In the genomic region with DNA sequence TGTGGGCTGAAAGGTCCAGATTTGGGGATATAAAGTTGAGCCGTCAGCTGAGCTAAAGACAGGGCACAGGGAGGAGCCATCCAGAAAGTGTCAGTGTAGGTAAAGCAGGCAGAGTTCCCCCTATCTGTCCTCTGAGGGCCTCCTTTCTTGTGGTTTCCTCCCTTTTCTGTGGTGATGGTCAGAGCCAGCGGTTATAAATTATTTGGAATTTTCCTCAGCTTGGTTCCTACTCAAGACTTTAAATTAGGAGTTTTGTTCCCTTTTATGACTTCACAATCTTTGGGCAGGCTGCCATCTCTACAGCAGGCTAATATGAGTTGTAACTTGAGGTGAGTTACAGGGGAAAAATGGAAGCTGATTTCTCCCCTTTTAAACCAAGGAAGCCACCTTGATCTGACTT, we compare ENCODE assay signal across 2 cellular contexts.
TF ChIP-seq lines count a peak whose summit lies in the region.

No MANE protein-coding gene starts in this region.

TF ChIP-seq in A549, 52 proteins besides CTCF, POLR2A, EP300 and RAD21:
- no peak for TF ChIP-seq HDAC2 (IDR thresholded peaks at IDR 0.05)
- no peak for TF ChIP-seq RFX5 (IDR thresholded peaks at IDR 0.05)
- TF ChIP-seq HOXA7 (CRISPR knock-in tag; IDR thresholded peaks at IDR 0.05): no peak
- TF ChIP-seq TFCP2L1 (CRISPR knock-in tag; IDR thresholded peaks at IDR 0.05): no peak
- TF ChIP-seq, protein P1, sequence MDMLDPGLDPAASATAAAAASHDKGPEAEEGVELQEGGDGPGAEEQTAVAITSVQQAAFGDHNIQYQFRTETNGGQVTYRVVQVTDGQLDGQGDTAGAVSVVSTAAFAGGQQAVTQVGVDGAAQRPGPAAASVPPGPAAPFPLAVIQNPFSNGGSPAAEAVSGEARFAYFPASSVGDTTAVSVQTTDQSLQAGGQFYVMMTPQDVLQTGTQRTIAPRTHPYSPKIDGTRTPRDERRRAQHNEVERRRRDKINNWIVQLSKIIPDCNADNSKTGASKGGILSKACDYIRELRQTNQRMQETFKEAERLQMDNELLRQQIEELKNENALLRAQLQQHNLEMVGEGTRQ (IDR thresholded peaks at IDR 0.05): no peak
- no peak for TF ChIP-seq FOXS1 (CRISPR knock-in tag; IDR thresholded peaks at IDR 0.05)
- TF ChIP-seq, protein P2, sequence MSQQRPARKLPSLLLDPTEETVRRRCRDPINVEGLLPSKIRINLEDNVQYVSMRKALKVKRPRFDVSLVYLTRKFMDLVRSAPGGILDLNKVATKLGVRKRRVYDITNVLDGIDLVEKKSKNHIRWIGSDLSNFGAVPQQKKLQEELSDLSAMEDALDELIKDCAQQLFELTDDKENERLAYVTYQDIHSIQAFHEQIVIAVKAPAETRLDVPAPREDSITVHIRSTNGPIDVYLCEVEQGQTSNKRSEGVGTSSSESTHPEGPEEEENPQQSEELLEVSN (IDR thresholded peaks at IDR 0.05; ENCODE audit: borderline replicate concordance, low read depth): no peak
- no peak for TF ChIP-seq SREBF2 (IDR thresholded peaks at IDR 0.05)
- TF ChIP-seq FOSL2 (IDR thresholded peaks at IDR 0.05): no peak
- no peak for TF ChIP-seq FOSL2 (CRISPR knock-in tag; IDR thresholded peaks at IDR 0.05)
- no peak for TF ChIP-seq TP53 (CRISPR knock-in tag; IDR thresholded peaks at IDR 0.05)
- no peak for TF ChIP-seq RCOR1 (IDR thresholded peaks at IDR 0.05; ENCODE audit: low read depth, low read length)
- no peak for TF ChIP-seq ZFP36 (IDR thresholded peaks at IDR 0.05; ENCODE audit: borderline replicate concordance, partially characterized antibody)
- TF ChIP-seq ZC3H11A (IDR thresholded peaks at IDR 0.05): no peak
- TF ChIP-seq, protein P3, sequence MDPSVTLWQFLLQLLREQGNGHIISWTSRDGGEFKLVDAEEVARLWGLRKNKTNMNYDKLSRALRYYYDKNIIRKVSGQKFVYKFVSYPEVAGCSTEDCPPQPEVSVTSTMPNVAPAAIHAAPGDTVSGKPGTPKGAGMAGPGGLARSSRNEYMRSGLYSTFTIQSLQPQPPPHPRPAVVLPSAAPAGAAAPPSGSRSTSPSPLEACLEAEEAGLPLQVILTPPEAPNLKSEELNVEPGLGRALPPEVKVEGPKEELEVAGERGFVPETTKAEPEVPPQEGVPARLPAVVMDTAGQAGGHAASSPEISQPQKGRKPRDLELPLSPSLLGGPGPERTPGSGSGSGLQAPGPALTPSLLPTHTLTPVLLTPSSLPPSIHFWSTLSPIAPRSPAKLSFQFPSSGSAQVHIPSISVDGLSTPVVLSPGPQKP (IDR thresholded peaks at IDR 0.05; ENCODE audit: low read depth, low read length): no peak
- TF ChIP-seq CBX8 (IDR thresholded peaks at IDR 0.05): no peak
- no peak for TF ChIP-seq GATA3 (IDR thresholded peaks at IDR 0.05; ENCODE audit: borderline replicate concordance)
- TF ChIP-seq EHF (CRISPR knock-in tag; IDR thresholded peaks at IDR 0.05): no peak
- TF ChIP-seq, protein P4, sequence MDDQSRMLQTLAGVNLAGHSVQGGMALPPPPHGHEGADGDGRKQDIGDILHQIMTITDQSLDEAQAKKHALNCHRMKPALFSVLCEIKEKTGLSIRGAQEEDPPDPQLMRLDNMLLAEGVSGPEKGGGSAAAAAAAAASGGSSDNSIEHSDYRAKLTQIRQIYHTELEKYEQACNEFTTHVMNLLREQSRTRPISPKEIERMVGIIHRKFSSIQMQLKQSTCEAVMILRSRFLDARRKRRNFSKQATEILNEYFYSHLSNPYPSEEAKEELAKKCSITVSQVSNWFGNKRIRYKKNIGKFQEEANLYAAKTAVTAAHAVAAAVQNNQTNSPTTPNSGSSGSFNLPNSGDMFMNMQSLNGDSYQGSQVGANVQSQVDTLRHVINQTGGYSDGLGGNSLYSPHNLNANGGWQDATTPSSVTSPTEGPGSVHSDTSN (IDR thresholded peaks at IDR 0.05): no peak
- TF ChIP-seq, protein P5, sequence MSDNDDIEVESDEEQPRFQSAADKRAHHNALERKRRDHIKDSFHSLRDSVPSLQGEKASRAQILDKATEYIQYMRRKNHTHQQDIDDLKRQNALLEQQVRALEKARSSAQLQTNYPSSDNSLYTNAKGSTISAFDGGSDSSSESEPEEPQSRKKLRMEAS (IDR thresholded peaks at IDR 0.05): no peak
- TF ChIP-seq, protein P6, sequence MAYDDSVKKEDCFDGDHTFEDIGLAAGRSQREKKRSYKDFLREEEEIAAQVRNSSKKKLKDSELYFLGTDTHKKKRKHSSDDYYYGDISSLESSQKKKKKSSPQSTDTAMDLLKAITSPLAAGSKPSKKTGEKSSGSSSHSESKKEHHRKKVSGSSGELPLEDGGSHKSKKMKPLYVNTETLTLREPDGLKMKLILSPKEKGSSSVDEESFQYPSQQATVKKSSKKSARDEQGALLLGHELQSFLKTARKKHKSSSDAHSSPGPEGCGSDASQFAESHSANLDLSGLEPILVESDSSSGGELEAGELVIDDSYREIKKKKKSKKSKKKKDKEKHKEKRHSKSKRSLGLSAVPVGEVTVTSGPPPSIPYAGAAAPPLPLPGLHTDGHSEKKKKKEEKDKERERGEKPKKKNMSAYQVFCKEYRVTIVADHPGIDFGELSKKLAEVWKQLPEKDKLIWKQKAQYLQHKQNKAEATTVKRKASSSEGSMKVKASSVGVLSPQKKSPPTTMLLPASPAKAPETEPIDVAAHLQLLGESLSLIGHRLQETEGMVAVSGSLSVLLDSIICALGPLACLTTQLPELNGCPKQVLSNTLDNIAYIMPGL (CRISPR knock-in tag; IDR thresholded peaks at IDR 0.05; ENCODE audit: borderline replicate concordance): no peak

TF ChIP-seq in HepG2, 621 proteins besides CTCF, POLR2A, EP300 and RAD21:
- TF ChIP-seq RBM22 (optimal IDR thresholded peaks at IDR 0.05; ENCODE audit: low read length): peak; percentile 8
- TF ChIP-seq ZKSCAN1 (IDR thresholded peaks at IDR 0.05; ENCODE audit: low read length): no peak
TF ChIP-seq in HepG2: peak in this region for 1.
